ENCODE assay signal across 8 cellular contexts in genomic region chr12:109432842-109433304, GRCh38. TPM values are rescaled to one million over a fixed set of nuclear protein-coding genes. Genes with fewer than 3 reads are reported as not detected.
DNase-seq lines count a peak whose midpoint lies in the region; ATAC-seq and TF ChIP-seq lines count a peak whose summit lies in the region.

No MANE protein-coding gene starts in this region.

- H3K4me3 Mint-ChIP-seq in natural killer cell = peak overlapping the region; percentile 49
- H3K4me3 Mint-ChIP-seq in stimulated activated effector memory CD8-positive, alpha-beta T cell treated with anti-CD3 and anti-CD28 coated beads, Interleukin-12 subunit alpha, Interleukin-12 subunit beta, amount 100 ng/mL, for 72 hours = no peak overlapping the region

- H2AFZ ChIP-seq in OCI-LY3 (ENCODE audit: low read depth, low read length) = peak overlapping the region; percentile 83

- peak; percentile 69 to 82 (median 78) for ATAC-seq in natural killer cell
- ATAC-seq in stimulated activated effector memory CD8-positive, alpha-beta T cell treated with anti-CD3 and anti-CD28 coated beads, Interleukin-12 subunit alpha, Interleukin-12 subunit beta, amount 100 ng/mL, for 72 hours = peak; percentile 79
- ATAC-seq in HG02852 (IDR thresholded peaks at IDR 0.05; ENCODE audit: unreplicated experiment) = no peak

- H3K27ac Mint-ChIP-seq in natural killer cell = peak overlapping the region; percentile 69 to 82
- H3K27ac Mint-ChIP-seq in stimulated activated effector memory CD8-positive, alpha-beta T cell treated with anti-CD3 and anti-CD28 coated beads, Interleukin-12 subunit alpha, Interleukin-12 subunit beta, amount 100 ng/mL, for 72 hours = peak overlapping the region; percentile 40

- DNase-seq in DMS79 (lab: John Stamatoyannopoulos, UW) (peak; percentile 32), KBM-7 (peak; percentile 78), activated T-cell treated with anti-CD3 and anti-CD28 coated beads for 24 hours (ENCODE audit: low read depth) (peak; percentile 65), natural killer cell (peak; percentile 77)
- peak; percentile 74 to 88 for DNase-seq in stimulated activated effector memory CD8-positive, alpha-beta T cell treated with anti-CD3 and anti-CD28 coated beads, Interleukin-12 subunit alpha, Interleukin-12 subunit beta, amount 100 ng/mL, for 72 hours (ENCODE audit: low spot score in 2 of 2)

- no peak overlapping the region for H3K9ac ChIP-seq in OCI-LY3 (ENCODE audit: low read length)

- WGBS in esophagus, 2 donors = 28 to 29% methylated on average over 14 of the region's 14 CpGs

- H3K4me2 ChIP-seq in OCI-LY3 (ENCODE audit: low read length) = peak overlapping the region; percentile 65

- intact Hi-C loops in natural killer cell (cut with micrococcal nuclease) = loop anchor here (1.0 kb wide), 1 partner anchor 62 kb away; no protein-coding TSS in a partner anchor

- peaks cover 10 to 15% of the 10 kb centered on the region in 2 donors for H3K4me1 Mint-ChIP-seq in natural killer cell
- H3K4me1 Mint-ChIP-seq in stimulated activated effector memory CD8-positive, alpha-beta T cell treated with anti-CD3 and anti-CD28 coated beads, Interleukin-12 subunit alpha, Interleukin-12 subunit beta, amount 100 ng/mL, for 72 hours = peaks cover 14% of the 10 kb centered on the region

- no peak overlapping the region for H3K27ac ChIP-seq in OCI-LY3 (ENCODE audit: low read length)
- H3K27ac ChIP-seq in esophagus (ENCODE audit: low read depth in 2 of 2, low read length in 1 of 2) = peak overlapping the region; percentile 66 to 89

- no peaks in the 10 kb centered on the region for H4K20me1 ChIP-seq in OCI-LY3 (ENCODE audit: insufficient read depth, low read length)

- TF ChIP-seq CTCF in OCI-LY3 (IDR thresholded peaks at IDR 0.05; ENCODE audit: low read depth, low read length) (peak; percentile 87), natural killer cell (IDR thresholded peaks at IDR 0.05) (peak; percentile 85)

- H3K36me3 ChIP-seq in OCI-LY3 (replicated peaks; ENCODE audit: low read depth, low read length) (no peaks in the 10 kb centered on the region), esophagus (ENCODE audit: control insufficient read depth in 2 of 2, insufficient read depth in 2 of 2, low read length in 1 of 2) (no peaks in the 10 kb centered on the region)

- no peaks in the 10 kb centered on the region for H3K36me3 Mint-ChIP-seq in natural killer cell
- H3K36me3 Mint-ChIP-seq in stimulated activated effector memory CD8-positive, alpha-beta T cell treated with anti-CD3 and anti-CD28 coated beads, Interleukin-12 subunit alpha, Interleukin-12 subunit beta, amount 100 ng/mL, for 72 hours = no peaks in the 10 kb centered on the region

- no peaks in the 10 kb centered on the region for H3K27me3 Mint-ChIP-seq in natural killer cell (ENCODE audit: low read depth in 2 of 2)

- H3K4me1 ChIP-seq in OCI-LY3 (ENCODE audit: low read length) (peaks cover 2% of the 10 kb centered on the region; the same call in 1 of the 2 replicates), esophagus (ENCODE audit: control insufficient read depth in 2 of 2, insufficient read depth in 2 of 2, low read length in 1 of 2) (peaks cover 2 to 10% of the 10 kb centered on the region in 2 donors)

- in situ Hi-C loops in KBM-7 (cut with MboI; ENCODE audit: low pct_unique_long_range_greater_than_20kb, low sequenced_read_pairs) = no loop called here

- no peaks in the 10 kb centered on the region for H3K9me3 Mint-ChIP-seq in natural killer cell
- no peaks in the 10 kb centered on the region for H3K9me3 Mint-ChIP-seq in stimulated activated effector memory CD8-positive, alpha-beta T cell treated with anti-CD3 and anti-CD28 coated beads, Interleukin-12 subunit alpha, Interleukin-12 subunit beta, amount 100 ng/mL, for 72 hours

- H3K9me3 ChIP-seq in OCI-LY3 (ENCODE audit: insufficient read depth, low read length) (no peaks in the 10 kb centered on the region), esophagus (ENCODE audit: control insufficient read depth in 2 of 2, insufficient read depth in 1 of 2, low read depth in 1 of 2, low read length in 1 of 2) (peaks cover 0 to 3% of the 10 kb centered on the region in 2 donors)

- H3K27me3 ChIP-seq in OCI-LY3 (ENCODE audit: low read depth, low read length) (no peaks in the 10 kb centered on the region), esophagus (ENCODE audit: control insufficient read depth in 1 of 2, insufficient read depth in 2 of 2, low read length in 2 of 2) (no peaks in the 10 kb centered on the region)

- no peaks in the 10 kb centered on the region for H3K79me2 ChIP-seq in OCI-LY3 (ENCODE audit: low read length)

- 0 out of 2 replicates have a peak overlapping the region, but pooled peaks have one; percentile 33 for H3K4me3 ChIP-seq in OCI-LY3 (ENCODE audit: low read length)
- peak overlapping the region in 1 of 2 donors; percentile 11 for H3K4me3 ChIP-seq in esophagus (ENCODE audit: low read depth in 1 of 2, low read length in 2 of 2)

RNA-seq across cellular contexts. Expression of gene KCTD10, which starts 44.2 kb away (rescaled TPM):
- polyA plus RNA-seq in esophagus = 10 to 100 TPM; 15.4 to 28.2 TPM
- total RNA-seq in natural killer cell = 100 to 1,000 TPM in 1 of 3 donors, 10 to 100 TPM in 2; 76.0 to 141 (median 79.0) TPM

RNA-seq across cellular contexts. Expression of gene UBE3B, which starts 44.6 kb away (rescaled TPM):
- 10 to 100 TPM; 12.6 to 14.0 TPM for polyA plus RNA-seq in esophagus
- 10 to 100 TPM; 32.2 to 46.7 (median 39.5) TPM for total RNA-seq in natural killer cell
